ENCODE assay signal across 2 cellular contexts in genomic region chr21:46287541-46287940, GRCh38.
TF ChIP-seq lines count a peak whose summit lies in the region.

No MANE protein-coding gene starts in this region.

TF ChIP-seq in HepG2, 621 proteins besides CTCF, POLR2A, EP300 and RAD21:
- TF ChIP-seq DZIP1 (CRISPR knock-in tag; IDR thresholded peaks at IDR 0.05) (no peak), AHR (CRISPR knock-in tag; IDR thresholded peaks at IDR 0.05) (no peak), ISX (CRISPR knock-in tag; conservative IDR thresholded peaks at IDR 0.05) (no peak)
TF ChIP-seq in HepG2: peak in this region for 0.

TF ChIP-seq in WTC11, 78 proteins besides CTCF, POLR2A, EP300 and RAD21:
- TF ChIP-seq GRHL2 (CRISPR knock-in tag; IDR thresholded peaks at IDR 0.05; ENCODE audit: insufficient replicate concordance, severe bottlenecking): no peak
- TF ChIP-seq, protein P1, sequence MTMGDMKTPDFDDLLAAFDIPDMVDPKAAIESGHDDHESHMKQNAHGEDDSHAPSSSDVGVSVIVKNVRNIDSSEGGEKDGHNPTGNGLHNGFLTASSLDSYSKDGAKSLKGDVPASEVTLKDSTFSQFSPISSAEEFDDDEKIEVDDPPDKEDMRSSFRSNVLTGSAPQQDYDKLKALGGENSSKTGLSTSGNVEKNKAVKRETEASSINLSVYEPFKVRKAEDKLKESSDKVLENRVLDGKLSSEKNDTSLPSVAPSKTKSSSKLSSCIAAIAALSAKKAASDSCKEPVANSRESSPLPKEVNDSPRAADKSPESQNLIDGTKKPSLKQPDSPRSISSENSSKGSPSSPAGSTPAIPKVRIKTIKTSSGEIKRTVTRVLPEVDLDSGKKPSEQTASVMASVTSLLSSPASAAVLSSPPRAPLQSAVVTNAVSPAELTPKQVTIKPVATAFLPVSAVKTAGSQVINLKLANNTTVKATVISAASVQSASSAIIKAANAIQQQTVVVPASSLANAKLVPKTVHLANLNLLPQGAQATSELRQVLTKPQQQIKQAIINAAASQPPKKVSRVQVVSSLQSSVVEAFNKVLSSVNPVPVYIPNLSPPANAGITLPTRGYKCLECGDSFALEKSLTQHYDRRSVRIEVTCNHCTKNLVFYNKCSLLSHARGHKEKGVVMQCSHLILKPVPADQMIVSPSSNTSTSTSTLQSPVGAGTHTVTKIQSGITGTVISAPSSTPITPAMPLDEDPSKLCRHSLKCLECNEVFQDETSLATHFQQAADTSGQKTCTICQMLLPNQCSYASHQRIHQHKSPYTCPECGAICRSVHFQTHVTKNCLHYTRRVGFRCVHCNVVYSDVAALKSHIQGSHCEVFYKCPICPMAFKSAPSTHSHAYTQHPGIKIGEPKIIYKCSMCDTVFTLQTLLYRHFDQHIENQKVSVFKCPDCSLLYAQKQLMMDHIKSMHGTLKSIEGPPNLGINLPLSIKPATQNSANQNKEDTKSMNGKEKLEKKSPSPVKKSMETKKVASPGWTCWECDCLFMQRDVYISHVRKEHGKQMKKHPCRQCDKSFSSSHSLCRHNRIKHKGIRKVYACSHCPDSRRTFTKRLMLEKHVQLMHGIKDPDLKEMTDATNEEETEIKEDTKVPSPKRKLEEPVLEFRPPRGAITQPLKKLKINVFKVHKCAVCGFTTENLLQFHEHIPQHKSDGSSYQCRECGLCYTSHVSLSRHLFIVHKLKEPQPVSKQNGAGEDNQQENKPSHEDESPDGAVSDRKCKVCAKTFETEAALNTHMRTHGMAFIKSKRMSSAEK (CRISPR knock-in tag; IDR thresholded peaks at IDR 0.05; ENCODE audit: borderline replicate concordance): no peak
- TF ChIP-seq ATF1 (CRISPR knock-in tag; IDR thresholded peaks at IDR 0.05): no peak
- no peak for TF ChIP-seq ZBTB21 (CRISPR knock-in tag; IDR thresholded peaks at IDR 0.05; ENCODE audit: borderline replicate concordance)
- TF ChIP-seq, protein P2, sequence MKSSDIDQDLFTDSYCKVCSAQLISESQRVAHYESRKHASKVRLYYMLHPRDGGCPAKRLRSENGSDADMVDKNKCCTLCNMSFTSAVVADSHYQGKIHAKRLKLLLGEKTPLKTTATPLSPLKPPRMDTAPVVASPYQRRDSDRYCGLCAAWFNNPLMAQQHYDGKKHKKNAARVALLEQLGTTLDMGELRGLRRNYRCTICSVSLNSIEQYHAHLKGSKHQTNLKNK (CRISPR knock-in tag; IDR thresholded peaks at IDR 0.05): no peak
- no peak for TF ChIP-seq FOXJ3 (CRISPR knock-in tag; IDR thresholded peaks at IDR 0.05; ENCODE audit: borderline replicate concordance)
- no peak for TF ChIP-seq ERG (CRISPR knock-in tag; IDR thresholded peaks at IDR 0.05)
- TF ChIP-seq, protein P3, sequence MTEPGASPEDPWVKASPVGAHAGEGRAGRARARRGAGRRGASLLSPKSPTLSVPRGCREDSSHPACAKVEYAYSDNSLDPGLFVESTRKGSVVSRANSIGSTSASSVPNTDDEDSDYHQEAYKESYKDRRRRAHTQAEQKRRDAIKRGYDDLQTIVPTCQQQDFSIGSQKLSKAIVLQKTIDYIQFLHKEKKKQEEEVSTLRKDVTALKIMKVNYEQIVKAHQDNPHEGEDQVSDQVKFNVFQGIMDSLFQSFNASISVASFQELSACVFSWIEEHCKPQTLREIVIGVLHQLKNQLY (CRISPR knock-in tag; IDR thresholded peaks at IDR 0.05): no peak
- TF ChIP-seq, protein P4, sequence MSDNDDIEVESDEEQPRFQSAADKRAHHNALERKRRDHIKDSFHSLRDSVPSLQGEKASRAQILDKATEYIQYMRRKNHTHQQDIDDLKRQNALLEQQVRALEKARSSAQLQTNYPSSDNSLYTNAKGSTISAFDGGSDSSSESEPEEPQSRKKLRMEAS (CRISPR knock-in tag; IDR thresholded peaks at IDR 0.05): no peak
- TF ChIP-seq OVOL2 (CRISPR knock-in tag; IDR thresholded peaks at IDR 0.05; ENCODE audit: borderline replicate concordance): no peak
- no peak for TF ChIP-seq SMAD3 (CRISPR knock-in tag; IDR thresholded peaks at IDR 0.05; ENCODE audit: borderline replicate concordance)
- TF ChIP-seq, protein P5, sequence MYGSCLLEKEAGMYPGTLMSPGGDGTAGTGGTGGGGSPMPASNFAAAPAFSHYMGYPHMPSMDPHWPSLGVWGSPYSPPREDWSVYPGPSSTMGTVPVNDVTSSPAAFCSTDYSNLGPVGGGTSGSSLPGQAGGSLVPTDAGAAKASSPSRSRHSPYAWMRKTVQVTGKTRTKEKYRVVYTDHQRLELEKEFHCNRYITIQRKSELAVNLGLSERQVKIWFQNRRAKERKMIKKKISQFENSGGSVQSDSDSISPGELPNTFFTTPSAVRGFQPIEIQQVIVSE (CRISPR knock-in tag; IDR thresholded peaks at IDR 0.05; ENCODE audit: borderline replicate concordance): no peak
